Comparison of ENCODE assay signal across 8 cellular contexts in the genomic region with DNA sequence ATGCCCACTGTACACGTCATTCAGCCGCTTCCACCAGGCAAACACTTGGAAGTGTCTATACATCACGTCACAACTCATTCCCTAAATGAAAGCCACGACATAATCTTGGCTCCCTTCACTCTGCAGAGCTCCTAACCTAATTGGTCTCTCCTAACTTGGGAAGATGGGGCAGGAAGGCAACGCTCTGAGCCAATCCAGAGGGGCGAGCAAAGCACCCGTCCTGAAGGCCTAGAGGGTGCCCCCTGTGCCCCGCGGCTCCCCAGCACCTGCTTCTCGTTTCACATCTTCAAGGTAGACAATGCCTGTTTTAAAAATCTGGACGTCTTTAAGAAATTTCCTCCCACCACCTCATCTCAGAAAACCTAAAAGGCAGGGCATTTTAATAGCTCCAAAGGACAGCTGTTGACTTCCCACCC. TPM values are rescaled to one million over a fixed set of nuclear protein-coding genes. Genes with fewer than 3 reads are reported as not detected.
A peak's percentile ranks its signal among the peaks of the same experiment; 100 is the strongest.
DNase-seq lines count a peak whose midpoint lies in the region; ATAC-seq and TF ChIP-seq lines count a peak whose summit lies in the region.

No MANE protein-coding gene starts in this region.

- TF ChIP-seq CTCF in colonic mucosa (IDR thresholded peaks at IDR 0.05) (no peak), mesothelial cell of epicardium (IDR thresholded peaks at IDR 0.05; ENCODE audit: unreplicated experiment) (no peak)

- no peaks in the 10 kb centered on the region for H3K4me1 ChIP-seq in colonic mucosa

- peak overlapping the region; percentile 69 for H3K4me3 ChIP-seq in colonic mucosa

- H3K4me1 Mint-ChIP-seq in mesothelial cell of epicardium = peaks cover 16% of the 10 kb centered on the region

- peaks cover 15% of the 10 kb centered on the region for H3K36me3 Mint-ChIP-seq in mesothelial cell of epicardium

- no peaks in the 10 kb centered on the region for H3K9me3 Mint-ChIP-seq in mesothelial cell of epicardium

- DNase-seq in EH (ENCODE audit: low read depth) (peak; percentile 37), NAMALWA (ENCODE audit: low spot score) (peak; percentile 30), colonic mucosa (no peak), mesothelial cell of epicardium (ENCODE audit: low spot score in 2 of 2, unreplicated experiment in 2 of 2) (no peak), NCI-H748 treated with DMSO at 0.1 percent for 48 hours (lab: John Stamatoyannopoulos, UW) (no peak), iPS-NIHi7 (ENCODE audit: extremely low spot score) (no peak)

- peak overlapping the region; percentile 61 to 84 for H3K9ac ChIP-seq in colonic mucosa (ENCODE audit: low read depth in 2 of 2, low read length in 2 of 2)

- H3K36me3 ChIP-seq in colonic mucosa = peaks cover 4% of the 10 kb centered on the region

- H3K4me3 Mint-ChIP-seq in mesothelial cell of epicardium = peak overlapping the region; percentile 81

- no peak overlapping the region for H3K27ac ChIP-seq in colonic mucosa

- no peaks in the 10 kb centered on the region for H3K9me3 ChIP-seq in colonic mucosa

- no peaks in the 10 kb centered on the region for H3K27me3 ChIP-seq in colonic mucosa

- intact Hi-C loops in colonic mucosa (cut with DNase I) = loop anchor here (5.0 kb wide), 1 partner anchor 170 kb away; the partner anchor contains the start of gene MMP15

- ATAC-seq in GM18519 (IDR thresholded peaks at IDR 0.05; ENCODE audit: low FRiP score, unreplicated experiment) = no peak
- ATAC-seq in HG03354 (IDR thresholded peaks at IDR 0.05; ENCODE audit: poor library complexity, severe bottlenecking, unreplicated experiment) = no peak

- peak overlapping the region; percentile 48 for H3K27ac Mint-ChIP-seq in mesothelial cell of epicardium

- peaks cover 11% of the 10 kb centered on the region for H3K27me3 Mint-ChIP-seq in mesothelial cell of epicardium (ENCODE audit: low read depth)

RNA-seq across cellular contexts. Expression of gene CSNK2A2, which starts 1.0 kb away (rescaled TPM):
- total RNA-seq in colonic mucosa (10 to 100 TPM; 53.4 to 62.0 TPM), mesothelial cell of epicardium (76.8 to 80.9 TPM (median 79.3 TPM) in 3 replicates)

Comparison
In these comparisons a context has a peak if more than half of its experiments do, and no peak if none do; other contexts are left out.
1. DNase-seq: peak in EH (single experiment) and NAMALWA (single experiment); none in colonic mucosa (single experiment), mesothelial cell of epicardium (0 of 2), NCI-H748 treated with DMSO at 0.1 percent for 48 hours (single experiment) and iPS-NIHi7 (single experiment).